In the genomic region with DNA sequence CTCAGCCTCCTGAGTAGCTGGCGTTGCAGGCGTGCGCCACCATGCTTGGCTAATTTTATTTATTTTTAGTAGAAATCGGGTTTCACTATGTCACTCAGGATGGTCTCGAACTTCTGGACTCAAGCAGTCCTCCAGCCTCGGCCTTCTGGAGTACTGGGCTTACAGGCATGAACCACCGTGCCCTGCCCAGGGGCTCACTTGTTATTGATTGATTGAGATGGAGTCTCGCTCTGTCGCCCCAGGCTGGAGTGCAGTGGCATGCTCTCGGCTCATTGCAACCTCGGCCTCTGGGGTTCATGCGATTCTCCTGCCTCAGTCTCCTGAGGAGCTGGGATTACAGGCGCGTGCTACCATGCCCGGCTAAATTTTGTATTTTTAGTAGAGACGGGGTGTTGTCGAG, we compare ENCODE assay signal across 9 cellular contexts. TPM values are rescaled to one million over a fixed set of nuclear protein-coding genes. Genes with fewer than 3 reads are reported as not detected.
DNase-seq lines count a peak whose midpoint lies in the region; ATAC-seq and TF ChIP-seq lines count a peak whose summit lies in the region.
"Had no signal": no experiment of that assay in that cellular context is flagged by ENCODE, and none has a peak within 500 bp of the region (broad histone marks: within the 10 kb centered on the region; RNA-seq: fewer than 3 reads in every experiment).

No MANE protein-coding gene starts in this region.

- no peak for DNase-seq in GM12864 (ENCODE audit: low read depth)
- DNase-seq in SJSA1 (ENCODE audit: low read depth in 1 of 2, low spot score in 2 of 2): no peak
- DNase-seq in esophagus squamous epithelium (lab: John Stamatoyannopoulos, UW): no peak
- DNase-seq in gastrocnemius medialis: no peak
- DNase-seq in head of caudate nucleus: no peak
- no peak for DNase-seq in hepatic stellate cell (ENCODE audit: low spot score)
- no peak for DNase-seq in SW 1271 (lab: John Stamatoyannopoulos, UW)
- DNase-seq: left colon had no signal

- H3K4me1 ChIP-seq in SJSA1 (replicated peaks): peaks cover 33% of the 10 kb centered on the region
- H3K4me1 ChIP-seq in esophagus squamous epithelium: peaks cover 4 to 69% (median 32%) of the 10 kb centered on the region in 3 donors
- peaks cover 45 to 53% of the 10 kb centered on the region in 2 donors for H3K4me1 ChIP-seq in gastrocnemius medialis

- H3K36me3 ChIP-seq in SJSA1: peaks cover 36% of the 10 kb centered on the region
- no peaks in the 10 kb centered on the region for H3K36me3 ChIP-seq in esophagus squamous epithelium
- no peaks in the 10 kb centered on the region for H3K36me3 ChIP-seq in gastrocnemius medialis

- TF ChIP-seq POLR2A in esophagus squamous epithelium (IDR thresholded peaks at IDR 0.05) (no peak), gastrocnemius medialis (IDR thresholded peaks at IDR 0.05) (no peak)

- peak overlapping the region; percentile 83 for H3K4me3 ChIP-seq in GM12864 (ENCODE audit: low read depth, low read length)
- peak overlapping the region; percentile 93 for H3K4me3 ChIP-seq in SJSA1
- H3K4me3 ChIP-seq in esophagus squamous epithelium: peak overlapping the region in 3 of 4 donors; percentile 79 to 99 (median 91)
- H3K4me3 ChIP-seq in gastrocnemius medialis: peak overlapping the region; percentile 82 to 97 (median 94)

- in situ Hi-C loops in gastrocnemius medialis (cut with MboI; ENCODE audit: low sequenced_read_pairs in 4 of 4): no loop called here

- WGBS in esophagus squamous epithelium, 2 donors: 86 to 94% methylated on average over 8 to 12 of the region's 17 CpGs

- intact Hi-C loops in esophagus squamous epithelium (cut with DNase I): loop anchor here (10.0 kb wide), 1 partner anchor 89 kb away; a partner anchor contains a TSS
- intact Hi-C loops in gastrocnemius medialis (cut with DNase I; ENCODE audit: low total_unique reads): loop anchor here (5.0 kb wide), 1 partner anchor 221 kb away; a partner anchor contains a TSS
- intact Hi-C loops in head of caudate nucleus (cut with DNase I): loop anchor here (5.0 kb wide), 1 partner anchor 91 kb away; a partner anchor contains a TSS

- no peaks in the 10 kb centered on the region for H3K9me3 ChIP-seq in SJSA1 (replicated peaks)
- H3K9me3 ChIP-seq in esophagus squamous epithelium: no peaks in the 10 kb centered on the region
- H3K9me3 ChIP-seq in gastrocnemius medialis: no peaks in the 10 kb centered on the region

- ATAC-seq in gastrocnemius medialis (no peak), GM18858 (IDR thresholded peaks at IDR 0.05; ENCODE audit: unreplicated experiment) (no peak)
- ATAC-seq: left colon had no signal

- TF ChIP-seq CTCF in GM12864 (IDR thresholded peaks at IDR 0.05; ENCODE audit: low read depth, low read length, missing control alignments) (no peak), esophagus squamous epithelium (IDR thresholded peaks at IDR 0.05) (no peak), gastrocnemius medialis (IDR thresholded peaks at IDR 0.05 in 4 of 5, conservative IDR thresholded peaks at IDR 0.05 in 1 of 5) (no peak)

- H3K27me3 ChIP-seq in SJSA1 (replicated peaks): no peaks in the 10 kb centered on the region
- H3K27me3 ChIP-seq in esophagus squamous epithelium: no peaks in the 10 kb centered on the region
- no peaks in the 10 kb centered on the region for H3K27me3 ChIP-seq in gastrocnemius medialis

- H3K27ac ChIP-seq in SJSA1: no peak overlapping the region
- no peak overlapping the region for H3K27ac ChIP-seq in esophagus squamous epithelium
- peak overlapping the region in 3 of 4 donors; percentile 97 to 100 (median 99) for H3K27ac ChIP-seq in gastrocnemius medialis

RNA-seq across cellular contexts. Expression of a gene that starts 1.6 kb away (rescaled TPM):
- total RNA-seq in SJSA1 (2014; rRNA removed; shearing (Covaris generic)): 218 and 238 TPM in 2 replicates
- total RNA-seq in esophagus squamous epithelium (10 to 100 TPM; 47.7 to 82.4 (median 67.3) TPM), gastrocnemius medialis (10 to 100 TPM; 62.6 to 96.4 (median 74.1) TPM)

RNA-seq across cellular contexts. Expression of a gene that starts 27.1 kb away (rescaled TPM):
- 53.7 and 66.4 TPM in 2 replicates for total RNA-seq in SJSA1 (2014; rRNA removed; shearing (Covaris generic))
- total RNA-seq in esophagus squamous epithelium (10 to 100 TPM in 3 of 4 donors, 1 to 10 TPM in 1; 7.0 to 29.7 (median 13.3) TPM), gastrocnemius medialis (10 to 100 TPM in 3 of 4 donors, 1 to 10 TPM in 1; 8.9 to 28.9 (median 18.5) TPM)

Comparison
In these comparisons a context has a peak if more than half of its experiments do, and no peak if none do; other contexts are left out.
1. H3K27ac ChIP-seq: peak in gastrocnemius medialis (3 of 4); none in SJSA1 (single experiment) and esophagus squamous epithelium (0 of 4).
2. Peak in every context shown above with its lines, with median percentiles within 50 percentile points of each other: H3K4me3 ChIP-seq.